ENCODE assay signal across 8 cellular contexts in the genomic region with DNA sequence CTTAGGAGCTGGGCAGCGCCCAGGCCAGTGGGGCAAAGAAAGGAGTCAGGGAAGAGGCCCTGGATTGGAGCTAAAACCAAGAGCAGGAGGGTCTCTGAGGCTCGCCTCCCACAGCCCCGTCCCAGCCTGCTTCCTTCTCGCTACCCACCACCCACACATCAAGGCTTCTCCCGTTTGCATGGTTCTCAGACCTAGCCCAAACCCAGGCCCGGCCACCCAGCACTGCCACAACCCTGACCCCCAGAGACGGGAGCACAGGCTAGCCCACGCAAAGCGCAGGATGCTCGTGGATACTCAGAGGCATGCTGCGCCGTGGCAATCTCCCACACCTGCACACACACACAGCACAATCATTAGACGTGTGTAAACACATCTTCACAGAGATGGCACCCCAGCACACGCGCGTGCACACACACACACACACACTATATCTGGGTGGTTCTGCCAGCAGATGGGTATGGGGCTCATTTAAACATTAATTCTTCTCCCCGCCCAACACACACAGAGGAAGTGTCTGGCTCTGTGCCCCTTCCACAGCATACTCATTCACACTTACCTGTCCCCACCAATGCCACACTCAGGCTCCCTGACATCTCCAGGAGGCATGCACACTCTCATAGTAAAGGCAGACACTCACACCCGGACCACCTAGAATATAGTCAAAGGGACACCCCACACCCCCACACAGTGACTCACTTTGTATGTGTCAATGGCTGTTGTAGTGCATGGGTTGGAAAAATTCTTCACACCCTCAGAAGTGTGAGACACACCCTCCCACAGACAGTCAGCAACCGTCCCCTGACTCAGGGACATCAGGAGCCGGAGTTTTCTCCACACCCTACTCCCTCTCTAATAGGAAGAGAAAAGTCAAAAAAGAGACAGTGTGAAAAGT. TPM values are rescaled to one million over a fixed set of nuclear protein-coding genes. Genes with fewer than 3 reads are reported as not detected.
DNase-seq lines count a peak whose midpoint lies in the region; ATAC-seq and TF ChIP-seq lines count a peak whose summit lies in the region.

No MANE protein-coding gene starts in this region.

- peak overlapping the region; percentile 65 for H3K4me3 ChIP-seq in A673 (ENCODE audit: low read depth, low read length, poor library complexity, severe bottlenecking)
- H3K4me3 ChIP-seq in PC-9, result no peak overlapping the region; the same call in 1 of the 2 replicates
- H3K4me3 ChIP-seq in breast epithelium, result peak overlapping the region; percentile 60 to 76 (median 72)
- peak overlapping the region in 3 of 4 donors; percentile 62 to 93 (median 80) for H3K4me3 ChIP-seq in upper lobe of left lung

- H3K9me3 ChIP-seq in A673 (ENCODE audit: low read depth, low read length, poor library complexity, severe bottlenecking), result no peaks in the 10 kb centered on the region
- no peaks in the 10 kb centered on the region for H3K9me3 ChIP-seq in PC-9 (ENCODE audit: insufficient read depth, low read depth)
- H3K9me3 ChIP-seq in breast epithelium, result no peaks in the 10 kb centered on the region
- H3K9me3 ChIP-seq in upper lobe of left lung, result no peaks in the 10 kb centered on the region

- H3K36me3 ChIP-seq in A673 (ENCODE audit: insufficient read depth, low read length, poor library complexity, severe bottlenecking), result no peaks in the 10 kb centered on the region
- no peaks in the 10 kb centered on the region for H3K36me3 ChIP-seq in PC-9 (ENCODE audit: low read depth)
- H3K36me3 ChIP-seq in breast epithelium, result no peaks in the 10 kb centered on the region
- no peaks in the 10 kb centered on the region for H3K36me3 ChIP-seq in upper lobe of left lung

- peaks cover 5% of the 10 kb centered on the region for H3K4me1 ChIP-seq in A673 (ENCODE audit: insufficient read depth, low read length, poor library complexity, severe bottlenecking)
- H3K4me1 ChIP-seq in PC-9 (replicated peaks; ENCODE audit: insufficient read depth), result no peaks in the 10 kb centered on the region
- H3K4me1 ChIP-seq in breast epithelium, result no peaks in the 10 kb centered on the region
- H3K4me1 ChIP-seq in upper lobe of left lung, result peaks cover 14 to 20% (median 17%) of the 10 kb centered on the region in 4 donors

- H3K4me2 ChIP-seq in PC-9, result peak overlapping the region; percentile 79; the same call in 1 of the 2 replicates

- TF ChIP-seq POLR2A in breast epithelium (IDR thresholded peaks at IDR 0.05) (no peak), upper lobe of left lung (IDR thresholded peaks at IDR 0.05) (no peak)

- intact Hi-C loops in A673 (cut with micrococcal nuclease; ENCODE audit: unreplicated experiment), result no loop called here
- intact Hi-C loops in PC-9 (cut with micrococcal nuclease; ENCODE audit: unreplicated experiment), result no loop called here
- intact Hi-C loops in breast epithelium (cut with DNase I; ENCODE audit: low total_unique reads), result no loop called here

- no peak for TF ChIP-seq EP300 in upper lobe of left lung (IDR thresholded peaks at IDR 0.05)

- no peaks in the 10 kb centered on the region for H3K9me2 ChIP-seq in PC-9 (ENCODE audit: insufficient read depth)

- BruUV-seq in A673 (replicated peaks; lab: Mats Ljungman, UMichigan) (no TSS peak), PC-9 (replicated peaks; lab: Mats Ljungman, UMichigan) (no TSS peak)

- no peak overlapping the region for H3K27ac ChIP-seq in A673 (ENCODE audit: low read depth, low read length, poor library complexity, severe bottlenecking)
- no peak overlapping the region for H3K27ac ChIP-seq in PC-9
- no peak overlapping the region for H3K27ac ChIP-seq in breast epithelium
- no peak overlapping the region for H3K27ac ChIP-seq in upper lobe of left lung

- no peak for ATAC-seq in upper lobe of left lung (ENCODE audit: low FRiP score in 2 of 2)
- no peak for ATAC-seq in HG02970 (IDR thresholded peaks at IDR 0.05; ENCODE audit: low FRiP score, unreplicated experiment)

- H2AFZ ChIP-seq in PC-9, result no peak overlapping the region

- POLR2A ChIA-PET in A673 (lab: Charles Lee; ENCODE audit: low non-redundant PET), result no interaction called here
- POLR2A ChIA-PET in PC-9 (lab: Charles Lee; ENCODE audit: unreplicated experiment), result interaction anchor here (0.6 kb wide), 1 partner anchor 1076 kb away, joined by 8 read pairs; no protein-coding TSS in a partner anchor

- peaks cover 11% of the 10 kb centered on the region for H3K27me3 ChIP-seq in A673 (replicated peaks; ENCODE audit: insufficient read depth, low read depth, low read length, poor library complexity)
- peaks cover 36% of the 10 kb centered on the region for H3K27me3 ChIP-seq in PC-9 (ENCODE audit: insufficient read depth, low read depth)
- no peaks in the 10 kb centered on the region for H3K27me3 ChIP-seq in breast epithelium
- peaks cover 0 to 1% (median 0%) of the 10 kb centered on the region in 4 donors for H3K27me3 ChIP-seq in upper lobe of left lung

- H3F3A ChIP-seq in PC-9 (ENCODE audit: insufficient read depth, low read depth), result no peaks in the 10 kb centered on the region

- CTCF ChIA-PET in A673 (lab: Charles Lee) (no interaction called here), PC-9 (lab: Charles Lee) (interaction anchor here (0.5 to 0.6 kb wide), 2 partner anchors 35 to 704 kb away, joined by 3 to 4 read pairs; no protein-coding TSS in a partner anchor)

- H3K79me2 ChIP-seq in PC-9 (ENCODE audit: low read depth), result no peaks in the 10 kb centered on the region

- H4K20me1 ChIP-seq in PC-9 (ENCODE audit: insufficient read depth), result no peaks in the 10 kb centered on the region

- WGBS in upper lobe of left lung, 2 donors, result 46 to 61% methylated on average over 13 to 20 of the region's 20 CpGs

- no peak for TF ChIP-seq CTCF in A673 (conservative IDR thresholded peaks at IDR 0.05; ENCODE audit: low read depth, low read length)
- no peak for TF ChIP-seq CTCF in PC-9 (conservative IDR thresholded peaks at IDR 0.05)
- TF ChIP-seq CTCF in breast epithelium (IDR thresholded peaks at IDR 0.05), result no peak
- no peak for TF ChIP-seq CTCF in upper lobe of left lung (IDR thresholded peaks at IDR 0.05)

- no peak for DNase-seq in A673 (ENCODE audit: low spot score)
- DNase-seq in PC-9, result no peak
- no peak for DNase-seq in breast epithelium (ENCODE audit: low spot score in 2 of 2)
- peak; percentile 31 for DNase-seq in occipital lobe (lab: John Stamatoyannopoulos, UW)
- DNase-seq in upper lobe of left lung, result peak in 1 of 2 donors; percentile 9
- DNase-seq in NAMALWA (ENCODE audit: low spot score), result no peak
- no peak for DNase-seq in cerebellar cortex (ENCODE audit: low spot score)

RNA-seq across cellular contexts. Expression of a gene that starts 1.1 kb away (rescaled TPM):
- total RNA-seq in A673 (2021) (0.49 and 1.2 TPM in 2 replicates), PC-9 (2021) (not detected in 2 replicates), breast epithelium (under 1 TPM; 0.16 to 0.98 (median 0.73) TPM), occipital lobe (24.2 TPM), upper lobe of left lung (10 to 100 TPM in 1 of 6 donors, 1 to 10 TPM in 3, under 1 TPM in 2; 0.39 to 15.7 (median 1.2) TPM)

RNA-seq across cellular contexts. Expression of a gene that starts 18.5 kb away (rescaled TPM):
- not detected in 2 replicates for total RNA-seq in A673 (2021)
- not detected in 2 replicates for total RNA-seq in PC-9 (2021)
- not detected for total RNA-seq in breast epithelium
- total RNA-seq in occipital lobe, result 10.8 TPM
- not detected for total RNA-seq in upper lobe of left lung

RNA-seq across cellular contexts. Expression of a gene that starts 41.2 kb away (rescaled TPM):
- total RNA-seq in A673 (2021) (16.8 and 46.3 TPM in 2 replicates), PC-9 (2021) (77.4 and 113 TPM in 2 replicates), breast epithelium (10 to 100 TPM; 20.5 to 51.5 (median 24.3) TPM), occipital lobe (1.1 TPM), upper lobe of left lung (10 to 100 TPM; 27.2 to 70.3 (median 34.9) TPM)
